In genomic region chr2:140308706-140309105, GRCh38 we compare ENCODE assay signal across 34 cellular contexts.
"Had no signal": no experiment of that assay in that cellular context is flagged by ENCODE, and none has a peak within 500 bp of the region (broad histone marks: within the 10 kb centered on the region; RNA-seq: fewer than 3 reads in every experiment).

No MANE protein-coding gene starts in this region.

- ATAC-seq: activated CD8-positive, alpha-beta T cell treated with anti-CD3 and anti-CD28 coated beads for 36 hours; activated T-cell treated with anti-CD3 and anti-CD28 coated beads, Interleukin-2, amount 50 U/mL, for 72 hours; activated T-helper 17 cell treated with anti-CD3 and anti-CD28 coated beads, Interleukin-2, amount 50 U/mL, for 72 hours had no signal

- H3K4me1 ChIP-seq: Peyer's patch, SJSA1 had no signal

- H3K27ac ChIP-seq: cardiac muscle cell, SJSA1, WERI-Rb-1 had no signal

- H3K9me3 Mint-ChIP-seq: activated CD8-positive, alpha-beta T cell treated with anti-CD3 and anti-CD28 coated beads for 36 hours; activated T-helper 17 cell treated with anti-CD3 and anti-CD28 coated beads, Interleukin-2, amount 50 U/mL, for 72 hours had no signal

- H3K36me3 Mint-ChIP-seq: activated naive CD8-positive, alpha-beta T cell treated with anti-CD3 and anti-CD28 coated beads for 36 hours had no signal

- H3K4me3 ChIP-seq: cardiac muscle cell, MG63, Peyer's patch, SJSA1 had no signal

- H3K4me1 Mint-ChIP-seq: activated naive CD8-positive, alpha-beta T cell treated with anti-CD3 and anti-CD28 coated beads for 36 hours; activated T-helper 17 cell treated with anti-CD3 and anti-CD28 coated beads, Interleukin-2, amount 50 U/mL, for 72 hours; central memory CD8-positive, alpha-beta T cell had no signal

- DNase-seq: activated CD4-positive, alpha-beta T cell treated with anti-CD3 and anti-CD28 coated beads for 1 hour; activated CD4-positive, alpha-beta T cell treated with anti-CD3 and anti-CD28 coated beads for 48 hours; activated CD4-positive, alpha-beta T cell treated with anti-CD3 and anti-CD28 coated beads, Interleukin-2, amount 50 U/mL, for 4 hours; activated CD4-positive, CD25-positive, alpha-beta regulatory T cell; activated CD8-positive, alpha-beta T cell treated with anti-CD3 and anti-CD28 coated beads for 36 hours; activated effector memory CD4-positive, alpha-beta T cell treated with anti-CD3 and anti-CD28 coated beads, Interleukin-2, amount 50 U/mL, for 16 hours; activated naive CD4-positive, alpha-beta T cell; activated naive CD4-positive, alpha-beta T cell treated with anti-CD3 and anti-CD28 coated beads, Interleukin-2, amount 50 U/mL, for 16 hours; activated naive CD8-positive, alpha-beta T cell treated with anti-CD3 and anti-CD28 coated beads for 36 hours; activated T-cell treated with anti-CD3 and anti-CD28 coated beads, Interleukin-2, amount 50 U/mL, for 1 hour; activated T-cell treated with anti-CD3 and anti-CD28 coated beads, Interleukin-2, amount 50 U/mL, for 72 hours; amniotic stem cell; aorta; Karpas-422; KBM-7; MG63; NCI-H1048; NCI-H1436 treated with DMSO at 0.1 percent for 48 hours; NCI-H1694 treated with DMSO at 0.1 percent for 48 hours; NCI-H2029; NCI-H345; NCI-H524 treated with DMSO at 0.1 percent for 48 hours; Peyer's patch; RPMI8226; SHP77 treated with DMSO at 0.1 percent for 48 hours; SW 1271; T-helper 1 cell; T-helper 2 cell; T-helper 9 cell; WERI-Rb-1 had no signal

- H3K27me3 Mint-ChIP-seq: activated CD8-positive, alpha-beta T cell treated with anti-CD3 and anti-CD28 coated beads for 36 hours; activated naive CD8-positive, alpha-beta T cell treated with anti-CD3 and anti-CD28 coated beads for 36 hours; activated T-helper 17 cell treated with anti-CD3 and anti-CD28 coated beads, Interleukin-2, amount 50 U/mL, for 72 hours; central memory CD8-positive, alpha-beta T cell had no signal

- H3K9me3 ChIP-seq: MG63, Peyer's patch, SJSA1 had no signal

- H3K27ac Mint-ChIP-seq: activated CD8-positive, alpha-beta T cell treated with anti-CD3 and anti-CD28 coated beads for 36 hours; activated naive CD8-positive, alpha-beta T cell treated with anti-CD3 and anti-CD28 coated beads for 36 hours; activated T-cell treated with anti-CD3 and anti-CD28 coated beads, Interleukin-2, amount 50 U/mL, for 72 hours; activated T-helper 17 cell treated with anti-CD3 and anti-CD28 coated beads, Interleukin-2, amount 50 U/mL, for 72 hours had no signal

- H3K27me3 ChIP-seq: cardiac muscle cell, MG63, Peyer's patch, SJSA1 had no signal

- H3K36me3 ChIP-seq: cardiac muscle cell, MG63, Peyer's patch, SJSA1, WERI-Rb-1 had no signal

- H3K4me3 Mint-ChIP-seq: activated CD8-positive, alpha-beta T cell treated with anti-CD3 and anti-CD28 coated beads for 36 hours; activated naive CD8-positive, alpha-beta T cell treated with anti-CD3 and anti-CD28 coated beads for 36 hours; activated T-cell treated with anti-CD3 and anti-CD28 coated beads, Interleukin-2, amount 50 U/mL, for 72 hours; activated T-helper 17 cell treated with anti-CD3 and anti-CD28 coated beads, Interleukin-2, amount 50 U/mL, for 72 hours; central memory CD8-positive, alpha-beta T cell had no signal
